In the genomic region with DNA sequence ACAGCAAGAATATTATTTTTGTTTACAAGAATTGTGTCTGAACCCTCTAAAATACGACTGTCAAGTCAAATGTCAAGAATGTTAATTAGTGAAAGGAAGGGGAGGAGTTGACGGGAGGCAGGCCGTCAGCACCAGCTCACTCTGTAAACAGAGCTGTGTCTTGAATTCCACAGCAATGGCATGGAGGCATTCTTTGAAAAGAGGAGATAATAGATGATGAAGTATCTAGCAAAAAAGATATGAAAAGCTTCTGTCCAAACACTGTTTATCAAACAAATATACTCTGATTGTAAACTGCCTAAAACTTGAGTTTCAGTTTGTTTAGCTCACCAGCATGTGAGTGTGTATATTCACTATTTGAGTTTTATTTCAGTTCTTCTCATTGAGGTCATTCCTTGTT, we compare ENCODE assay signal across 14 cellular contexts.
DNase-seq lines count a peak whose midpoint lies in the region; TF ChIP-seq lines count a peak whose summit lies in the region.
"Had no signal": no experiment of that assay in that cellular context is flagged by ENCODE, and none has a peak within 500 bp of the region (broad histone marks: within the 10 kb centered on the region; RNA-seq: fewer than 3 reads in every experiment).

No MANE protein-coding gene starts in this region.

- intact Hi-C loops in activated T-helper 1 cell treated with anti-CD3 and anti-CD28 coated beads, Interleukin-12 subunit alpha, Interleukin-12 subunit beta, Interleukin-2, Interleukin-4 antibody, amounts not matched to agents 30 ng/mL and 10 ng/mL and 1 ng/mL, durations not matched to agents 14 hours and 24 hours and 36 hours (cut with micrococcal nuclease), result no loop called here

- H3K27me3 Mint-ChIP-seq in activated T-helper 1 cell treated with anti-CD3 and anti-CD28 coated beads, Interleukin-12 subunit alpha, Interleukin-12 subunit beta, Interleukin-2, Interleukin-4 antibody, amounts not matched to agents 30 ng/mL and 10 ng/mL and 1 ng/mL, durations not matched to agents 14 hours and 24 hours and 36 hours (ENCODE audit: insufficient read depth), result peaks cover 4% of the 10 kb centered on the region

- TF ChIP-seq CTCF in SK-N-SH (IDR thresholded peaks at IDR 0.05) (no peak), fibroblast of lung (conservative IDR thresholded peaks at IDR 0.05 in 1 of 2, IDR thresholded peaks at IDR 0.05 in 1 of 2; ENCODE audit: low read depth in 1 of 2, low read length in 2 of 2) (no peak), osteoblast (IDR thresholded peaks at IDR 0.05; ENCODE audit: extremely low read depth, low read depth, low read length) (no peak)

- H3K79me2 ChIP-seq in SK-N-SH (ENCODE audit: insufficient read depth) (no peaks in the 10 kb centered on the region), fibroblast of lung (ENCODE audit: control insufficient read depth, insufficient read depth, low read length) (no peaks in the 10 kb centered on the region), osteoblast (ENCODE audit: insufficient read depth, low read length) (no peaks in the 10 kb centered on the region)

- peaks cover 55% of the 10 kb centered on the region for H3F3A ChIP-seq in SK-N-SH (replicated peaks; ENCODE audit: insufficient read depth)

- POLR2A ChIA-PET in SK-N-SH (lab: Yijun Ruan, JAX), result no interaction called here

- DNase-seq in EH (ENCODE audit: low read depth) (peak; percentile 69), SK-N-SH (no peak), fibroblast of lung (ENCODE audit: low read depth in 2 of 2) (peak in 1 of 2 donors; percentile 32), osteoblast (ENCODE audit: insufficient read length, low spot score, missing footprints) (no peak), erythroblast (lab: John Stamatoyannopoulos, UW) (no peak), iPS-NIHi11 (ENCODE audit: low spot score) (no peak), cortex of kidney (lab: John Stamatoyannopoulos, UW) (no peak)
- no peak for DNase-seq in activated T-helper 1 cell treated with anti-CD3 and anti-CD28 coated beads, Interleukin-12 subunit alpha, Interleukin-12 subunit beta, Interleukin-2, Interleukin-4 antibody, amounts not matched to agents 30 ng/mL and 10 ng/mL and 1 ng/mL, durations not matched to agents 14 hours and 24 hours and 36 hours (ENCODE audit: low spot score)
- DNase-seq: activated CD4-positive, alpha-beta T cell treated with anti-CD3 and anti-CD28 coated beads, Interleukin-2, amount 50 U/mL, for 4 hours; activated T-cell treated with anti-CD3 and anti-CD28 coated beads, Interleukin-2, amount 50 U/mL, for 4 hours; cerebellar nuclear complex; Kasumi-1; NCI-H524; OCI-M1 had no signal

- H3K27ac Mint-ChIP-seq in activated T-helper 1 cell treated with anti-CD3 and anti-CD28 coated beads, Interleukin-12 subunit alpha, Interleukin-12 subunit beta, Interleukin-2, Interleukin-4 antibody, amounts not matched to agents 30 ng/mL and 10 ng/mL and 1 ng/mL, durations not matched to agents 14 hours and 24 hours and 36 hours, result no peak overlapping the region

- H3K9me3 ChIP-seq in SK-N-SH, result no peaks in the 10 kb centered on the region
- H3K9me3 ChIP-seq in fibroblast of lung (ENCODE audit: control insufficient read depth, insufficient read depth, low read depth, low read length), result no peaks in the 10 kb centered on the region
- no peaks in the 10 kb centered on the region for H3K9me3 ChIP-seq in osteoblast (ENCODE audit: low read depth, low read length)

- no peaks in the 10 kb centered on the region for H3K36me3 ChIP-seq in SK-N-SH (replicated peaks in 1 of 2; ENCODE audit: control insufficient read depth in 1 of 2, insufficient read depth in 2 of 2, low read length in 1 of 2)
- H3K36me3 ChIP-seq in fibroblast of lung (ENCODE audit: control insufficient read depth, insufficient read depth, low read length), result no peaks in the 10 kb centered on the region
- H3K36me3 ChIP-seq in osteoblast (ENCODE audit: insufficient read depth, low read length), result no peaks in the 10 kb centered on the region

- WGBS in SK-N-SH (ENCODE audit: low lambda C conversion rate), result 22% methylated on average over 3 of the region's 3 CpGs

- H3K4me1 ChIP-seq in SK-N-SH (ENCODE audit: control insufficient read depth in 1 of 2, insufficient read depth in 2 of 2, low read depth in 1 of 2, low read length in 1 of 2) (peaks cover under 1 to 45% of the 10 kb centered on the region in 2 experiments; a peak in 3 of 4 replicates), fibroblast of lung (ENCODE audit: control insufficient read depth, extremely low read depth, insufficient read depth, low read length) (peaks cover 14% of the 10 kb centered on the region), osteoblast (ENCODE audit: insufficient read depth, low read length) (peaks cover 64% of the 10 kb centered on the region)

- no peaks in the 10 kb centered on the region for H3K36me3 Mint-ChIP-seq in activated T-helper 1 cell treated with anti-CD3 and anti-CD28 coated beads, Interleukin-12 subunit alpha, Interleukin-12 subunit beta, Interleukin-2, Interleukin-4 antibody, amounts not matched to agents 30 ng/mL and 10 ng/mL and 1 ng/mL, durations not matched to agents 14 hours and 24 hours and 36 hours (ENCODE audit: low read depth)

- H3K27me3 ChIP-seq in SK-N-SH (ENCODE audit: insufficient read depth) (no peaks in the 10 kb centered on the region), fibroblast of lung (ENCODE audit: control insufficient read depth, insufficient read depth, low read length) (no peaks in the 10 kb centered on the region), osteoblast (ENCODE audit: insufficient read depth, low read length) (no peaks in the 10 kb centered on the region)

- no peaks in the 10 kb centered on the region for H3K4me1 Mint-ChIP-seq in activated T-helper 1 cell treated with anti-CD3 and anti-CD28 coated beads, Interleukin-12 subunit alpha, Interleukin-12 subunit beta, Interleukin-2, Interleukin-4 antibody, amounts not matched to agents 30 ng/mL and 10 ng/mL and 1 ng/mL, durations not matched to agents 14 hours and 24 hours and 36 hours (ENCODE audit: low read depth)

- TF ChIP-seq POLR2A in erythroblast (IDR thresholded peaks at IDR 0.05; ENCODE audit: low read length), result no peak

- TF ChIP-seq RAD21 in SK-N-SH (IDR thresholded peaks at IDR 0.05; ENCODE audit: low read length), result no peak

- CTCF ChIA-PET in SK-N-SH (lab: Yijun Ruan, JAX), result interaction anchor here (0.8 kb wide), 3 partner anchors 13 to 111 kb away, joined by 3 read pairs; no protein-coding TSS in a partner anchor

- H3K4me3 ChIP-seq in SK-N-SH (ENCODE audit: low read depth in 2 of 2, low read length in 1 of 2) (no peak overlapping the region), fibroblast of lung (replicated peaks in 1 of 4; ENCODE audit: control extremely low read depth in 1 of 4, insufficient read depth in 1 of 4, low read depth in 3 of 4, low read length in 4 of 4) (no peak overlapping the region), osteoblast (ENCODE audit: insufficient read depth, low read length) (no peak overlapping the region)

- H3K27ac ChIP-seq in SK-N-SH (ENCODE audit: low read depth in 2 of 2, low read length in 1 of 2) (peak overlapping the region; percentile 77 to 92; a peak in 3 of 4 replicates), fibroblast of lung (ENCODE audit: insufficient read depth, low read length) (no peak overlapping the region), osteoblast (ENCODE audit: low read depth, low read length) (peak overlapping the region; percentile 86)

- H3K4me2 ChIP-seq in SK-N-SH, result peak overlapping the region; percentile 4; the same call in 1 of the 2 replicates
- peak overlapping the region; percentile 21 for H3K4me2 ChIP-seq in fibroblast of lung (ENCODE audit: extremely low read depth, insufficient read depth, low read length)
- H3K4me2 ChIP-seq in osteoblast (ENCODE audit: insufficient read depth, low read length), result peak overlapping the region; percentile 33

- no peak overlapping the region for H3K4me3 Mint-ChIP-seq in activated T-helper 1 cell treated with anti-CD3 and anti-CD28 coated beads, Interleukin-12 subunit alpha, Interleukin-12 subunit beta, Interleukin-2, Interleukin-4 antibody, amounts not matched to agents 30 ng/mL and 10 ng/mL and 1 ng/mL, durations not matched to agents 14 hours and 24 hours and 36 hours
- H3K4me3 Mint-ChIP-seq: activated T-cell treated with anti-CD3 and anti-CD28 coated beads, Interleukin-2, amount 50 U/mL, for 4 hours had no signal

- peaks cover 5% of the 10 kb centered on the region for H3K9me3 Mint-ChIP-seq in activated T-helper 1 cell treated with anti-CD3 and anti-CD28 coated beads, Interleukin-12 subunit alpha, Interleukin-12 subunit beta, Interleukin-2, Interleukin-4 antibody, amounts not matched to agents 30 ng/mL and 10 ng/mL and 1 ng/mL, durations not matched to agents 14 hours and 24 hours and 36 hours
- H3K9me3 Mint-ChIP-seq: activated T-cell treated with anti-CD3 and anti-CD28 coated beads, Interleukin-2, amount 50 U/mL, for 4 hours had no signal

- H4K20me1 ChIP-seq in SK-N-SH (ENCODE audit: insufficient read depth) (no peaks in the 10 kb centered on the region), fibroblast of lung (ENCODE audit: control insufficient read depth, extremely low read depth, insufficient read depth, low read length) (no peaks in the 10 kb centered on the region), osteoblast (ENCODE audit: insufficient read depth, low read length) (no peaks in the 10 kb centered on the region)

- no peak; a peak in 1 of 4 replicates for TF ChIP-seq EP300 in SK-N-SH (IDR thresholded peaks at IDR 0.05; ENCODE audit: borderline replicate concordance in 1 of 2, low read depth in 1 of 2, low read length in 1 of 2)

- H2AFZ ChIP-seq in SK-N-SH (ENCODE audit: low read depth) (peak overlapping the region; percentile 32; the same call in 1 of the 2 replicates), fibroblast of lung (ENCODE audit: low read length) (no peak overlapping the region), osteoblast (ENCODE audit: low read length) (no peak overlapping the region)

- H3K9ac ChIP-seq in SK-N-SH (no peak overlapping the region; the same call in 1 of the 2 replicates), fibroblast of lung (ENCODE audit: insufficient read depth, low read length) (no peak overlapping the region)

- no peaks in the 10 kb centered on the region for H3K9me2 ChIP-seq in SK-N-SH

TF ChIP-seq in SK-N-SH, 30 proteins besides CTCF, POLR2A, EP300 and RAD21 (continues in another document):
- TF ChIP-seq, protein P1, sequence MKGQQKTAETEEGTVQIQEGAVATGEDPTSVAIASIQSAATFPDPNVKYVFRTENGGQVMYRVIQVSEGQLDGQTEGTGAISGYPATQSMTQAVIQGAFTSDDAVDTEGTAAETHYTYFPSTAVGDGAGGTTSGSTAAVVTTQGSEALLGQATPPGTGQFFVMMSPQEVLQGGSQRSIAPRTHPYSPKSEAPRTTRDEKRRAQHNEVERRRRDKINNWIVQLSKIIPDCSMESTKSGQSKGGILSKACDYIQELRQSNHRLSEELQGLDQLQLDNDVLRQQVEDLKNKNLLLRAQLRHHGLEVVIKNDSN (IDR thresholded peaks at IDR 0.05; ENCODE audit: borderline replicate concordance, low read depth), result no peak
- TF ChIP-seq MAX (IDR thresholded peaks at IDR 0.05; ENCODE audit: low read depth) (no peak), MEF2A (IDR thresholded peaks at IDR 0.05; ENCODE audit: borderline replicate concordance, low read depth) (peak; percentile 5; the same call in 1 of the 2 replicates)
